ENCODE assay signal across 1 cellular context in the genomic region with DNA sequence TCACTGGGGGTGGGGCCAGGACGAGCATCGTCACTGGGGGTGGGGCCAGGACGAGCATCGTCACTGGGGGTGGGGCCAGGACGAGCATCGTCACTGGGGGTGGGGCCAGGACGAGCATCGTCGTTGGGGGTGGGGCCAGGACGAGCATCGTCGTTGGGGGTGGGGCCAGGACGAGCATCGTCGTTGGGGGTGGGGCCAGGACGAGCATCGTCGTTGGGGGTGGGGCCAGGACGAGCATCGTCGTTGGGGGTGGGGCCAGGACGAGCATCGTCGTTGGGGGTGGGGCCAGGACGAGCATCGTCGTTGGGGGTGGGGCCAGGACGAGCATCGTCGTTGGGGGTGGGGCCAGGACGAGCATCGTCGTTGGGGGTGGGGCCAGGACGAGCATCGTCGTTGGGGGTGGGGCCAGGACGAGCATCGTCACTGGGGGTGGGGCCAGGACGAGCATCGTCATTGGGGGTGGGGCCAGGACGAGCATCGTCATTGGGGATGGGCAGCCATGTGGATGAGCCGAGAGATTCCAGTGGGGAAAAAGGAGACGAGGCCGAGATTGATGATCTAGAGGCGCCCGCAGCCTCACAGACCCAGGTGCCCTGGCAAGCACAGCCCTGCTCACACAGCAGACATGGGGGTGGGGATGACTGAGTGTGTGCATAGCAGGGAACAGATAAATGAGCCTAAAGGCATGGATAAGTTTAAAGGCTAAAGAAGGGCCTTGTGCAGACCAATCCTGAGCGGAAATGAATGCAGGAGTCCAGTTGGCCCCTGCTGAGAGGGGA.
TF ChIP-seq lines count a peak whose summit lies in the region.
"Not testable (repeated sequence)": the region's sequence is repeated elsewhere in the genome, so short reads cannot be mapped to it uniquely, and the experiment has no call there.

No MANE protein-coding gene starts in this region.

TF ChIP-seq in HepG2, 621 proteins besides CTCF, POLR2A, EP300 and RAD21:
- TF ChIP-seq SP1 (IDR thresholded peaks at IDR 0.05); CREB1 (CRISPR knock-in tag; IDR thresholded peaks at IDR 0.05): not testable (repeated sequence)
- TF ChIP-seq SP1 (CRISPR knock-in tag; IDR thresholded peaks at IDR 0.05) = peak; percentile 36; the same call in 1 of the 2 replicates
- 0 out of 2 replicates have a peak, but pooled peaks have one; percentile 41 for TF ChIP-seq RNF2 (conservative IDR thresholded peaks at IDR 0.05; ENCODE audit: low read depth)
- 0 out of 2 replicates have a peak, but pooled peaks have one; percentile 8 for TF ChIP-seq CREB1 (IDR thresholded peaks at IDR 0.05)
TF ChIP-seq in HepG2: peak in this region for 3; not testable (repeated sequence) for 618.
